ENCODE assay signal across 17 cellular contexts in the genomic region with DNA sequence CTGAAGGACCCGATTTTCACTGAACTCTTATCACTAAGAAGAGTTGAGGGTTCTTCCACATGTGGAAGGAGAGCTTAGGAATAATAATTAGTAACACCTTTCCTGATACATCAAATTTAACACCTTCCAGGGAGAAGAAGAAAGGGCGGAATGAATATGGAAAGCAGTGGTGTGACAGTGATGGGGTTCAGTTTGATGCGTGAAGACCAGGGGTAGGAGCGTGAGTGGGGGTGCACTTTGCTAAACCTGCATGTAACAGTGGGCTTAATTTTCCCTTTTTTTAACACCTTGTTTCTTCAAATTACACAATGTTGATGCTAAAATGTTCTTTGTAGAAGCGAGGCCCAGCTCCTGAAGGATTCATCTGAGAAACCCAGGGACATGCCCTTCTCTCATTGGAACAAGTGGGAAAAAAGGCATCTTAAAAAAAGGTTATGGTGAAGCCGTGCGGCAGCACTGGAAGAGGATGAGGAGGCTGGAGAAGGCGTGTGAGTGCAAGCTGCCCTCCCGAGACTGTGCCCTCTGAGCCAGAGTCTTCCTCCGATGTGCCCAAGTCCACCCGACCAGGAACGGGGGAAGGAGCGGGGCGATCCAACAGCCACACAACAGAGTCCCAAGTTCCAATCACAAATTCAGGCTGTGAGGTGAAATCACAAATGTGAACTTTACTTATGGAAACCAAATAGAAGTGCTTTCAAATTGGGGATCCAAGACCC.
DNase-seq lines count a peak whose midpoint lies in the region; ATAC-seq and TF ChIP-seq lines count a peak whose summit lies in the region.
"Had no signal": no experiment of that assay in that cellular context is flagged by ENCODE, and none has a peak within 500 bp of the region (broad histone marks: within the 10 kb centered on the region; RNA-seq: fewer than 3 reads in every experiment).

No MANE protein-coding gene starts in this region.

- no peaks in the 10 kb centered on the region for H3K27me3 Mint-ChIP-seq in stimulated activated naive CD8-positive, alpha-beta T cell treated with anti-CD3 and anti-CD28 coated beads, Interleukin-15, Interleukin-2, amounts not matched to agents 100 ng/mL and 50 ng/mL, for 24 hours
- H3K27me3 Mint-ChIP-seq in stimulated activated naive CD8-positive, alpha-beta T cell treated with anti-CD3 and anti-CD28 coated beads, Interleukin-15, amount 100 ng/mL, for 72 hours: no peaks in the 10 kb centered on the region
- H3K27me3 Mint-ChIP-seq in activated T-helper 1 cell treated with anti-CD3 and anti-CD28 coated beads, Interleukin-12 subunit alpha, Interleukin-12 subunit beta, Interleukin-2, Interleukin-4 antibody, amounts not matched to agents 30 ng/mL and 10 ng/mL and 1 ng/mL, durations not matched to agents 14 hours and 24 hours and 36 hours (ENCODE audit: insufficient read depth): no peaks in the 10 kb centered on the region
- peaks cover 2% of the 10 kb centered on the region for H3K27me3 Mint-ChIP-seq in neural crest cell (ENCODE audit: low read depth)
- H3K27me3 Mint-ChIP-seq: brain had no signal

- peaks cover 11% of the 10 kb centered on the region for H3K36me3 Mint-ChIP-seq in stimulated activated naive CD8-positive, alpha-beta T cell treated with anti-CD3 and anti-CD28 coated beads, Interleukin-15, Interleukin-2, amounts not matched to agents 100 ng/mL and 50 ng/mL, for 24 hours (ENCODE audit: low read depth)
- peaks cover 22% of the 10 kb centered on the region for H3K36me3 Mint-ChIP-seq in activated T-helper 1 cell treated with anti-CD3 and anti-CD28 coated beads, Interleukin-12 subunit alpha, Interleukin-12 subunit beta, Interleukin-2, Interleukin-4 antibody, amounts not matched to agents 30 ng/mL and 10 ng/mL and 1 ng/mL, durations not matched to agents 14 hours and 24 hours and 36 hours (ENCODE audit: low read depth)
- no peaks in the 10 kb centered on the region for H3K36me3 Mint-ChIP-seq in neural crest cell (ENCODE audit: low read depth)
- H3K36me3 Mint-ChIP-seq: brain had no signal

- no peak for ATAC-seq in stimulated activated naive CD8-positive, alpha-beta T cell treated with anti-CD3 and anti-CD28 coated beads, Interleukin-15, amount 100 ng/mL, for 72 hours
- ATAC-seq in GM21825 (IDR thresholded peaks at IDR 0.05; ENCODE audit: unreplicated experiment): no peak

- peaks cover 47% of the 10 kb centered on the region for H3K4me1 Mint-ChIP-seq in stimulated activated naive CD8-positive, alpha-beta T cell treated with anti-CD3 and anti-CD28 coated beads, Interleukin-15, Interleukin-2, amounts not matched to agents 100 ng/mL and 50 ng/mL, for 24 hours (ENCODE audit: low read depth)
- H3K4me1 Mint-ChIP-seq in stimulated activated naive CD8-positive, alpha-beta T cell treated with anti-CD3 and anti-CD28 coated beads, Interleukin-15, amount 100 ng/mL, for 72 hours: peaks cover 50% of the 10 kb centered on the region
- peaks cover 56% of the 10 kb centered on the region for H3K4me1 Mint-ChIP-seq in activated T-helper 1 cell treated with anti-CD3 and anti-CD28 coated beads, Interleukin-12 subunit alpha, Interleukin-12 subunit beta, Interleukin-2, Interleukin-4 antibody, amounts not matched to agents 30 ng/mL and 10 ng/mL and 1 ng/mL, durations not matched to agents 14 hours and 24 hours and 36 hours (ENCODE audit: low read depth)
- peaks cover 45% of the 10 kb centered on the region for H3K4me1 Mint-ChIP-seq in neural crest cell

- no peaks in the 10 kb centered on the region for H3K9me3 Mint-ChIP-seq in stimulated activated naive CD8-positive, alpha-beta T cell treated with anti-CD3 and anti-CD28 coated beads, Interleukin-15, Interleukin-2, amounts not matched to agents 100 ng/mL and 50 ng/mL, for 24 hours
- no peaks in the 10 kb centered on the region for H3K9me3 Mint-ChIP-seq in stimulated activated naive CD8-positive, alpha-beta T cell treated with anti-CD3 and anti-CD28 coated beads, Interleukin-15, amount 100 ng/mL, for 72 hours
- H3K9me3 Mint-ChIP-seq in activated T-helper 1 cell treated with anti-CD3 and anti-CD28 coated beads, Interleukin-12 subunit alpha, Interleukin-12 subunit beta, Interleukin-2, Interleukin-4 antibody, amounts not matched to agents 30 ng/mL and 10 ng/mL and 1 ng/mL, durations not matched to agents 14 hours and 24 hours and 36 hours: no peaks in the 10 kb centered on the region
- H3K9me3 Mint-ChIP-seq in neural crest cell: no peaks in the 10 kb centered on the region

- H3K4me1 ChIP-seq in vagina: peaks cover 47% of the 10 kb centered on the region
- peaks cover 4 to 37% of the 10 kb centered on the region in 2 donors for H3K4me1 ChIP-seq in adrenal gland (replicated peaks in 1 of 2)

- intact Hi-C loops in activated T-helper 1 cell treated with anti-CD3 and anti-CD28 coated beads, Interleukin-12 subunit alpha, Interleukin-12 subunit beta, Interleukin-2, Interleukin-4 antibody, amounts not matched to agents 30 ng/mL and 10 ng/mL and 1 ng/mL, durations not matched to agents 14 hours and 24 hours and 36 hours (cut with micrococcal nuclease): no loop called here
- intact Hi-C loops in vagina (cut with DNase I): no loop called here
- intact Hi-C loops in adrenal gland (cut with DNase I): no loop called here

- 80 to 92% (median 88%) methylated on average over 14 of the region's 14 CpGs for WGBS in adrenal gland, 4 donors

- no peaks in the 10 kb centered on the region for H3K27me3 ChIP-seq in vagina
- no peaks in the 10 kb centered on the region for H3K27me3 ChIP-seq in adrenal gland

- no peak overlapping the region for H3K4me3 ChIP-seq in vagina
- no peak overlapping the region for H3K4me3 ChIP-seq in adrenal gland

- peak overlapping the region; percentile 55 for H3K27ac Mint-ChIP-seq in stimulated activated naive CD8-positive, alpha-beta T cell treated with anti-CD3 and anti-CD28 coated beads, Interleukin-15, Interleukin-2, amounts not matched to agents 100 ng/mL and 50 ng/mL, for 24 hours
- H3K27ac Mint-ChIP-seq in stimulated activated naive CD8-positive, alpha-beta T cell treated with anti-CD3 and anti-CD28 coated beads, Interleukin-15, amount 100 ng/mL, for 72 hours: peak overlapping the region in 1 of 2 donors; percentile 64
- H3K27ac Mint-ChIP-seq in activated T-helper 1 cell treated with anti-CD3 and anti-CD28 coated beads, Interleukin-12 subunit alpha, Interleukin-12 subunit beta, Interleukin-2, Interleukin-4 antibody, amounts not matched to agents 30 ng/mL and 10 ng/mL and 1 ng/mL, durations not matched to agents 14 hours and 24 hours and 36 hours: peak overlapping the region; percentile 75
- peak overlapping the region; percentile 0 for H3K27ac Mint-ChIP-seq in neural crest cell (ENCODE audit: unreplicated experiment)
- H3K27ac Mint-ChIP-seq: brain had no signal

- no peak for TF ChIP-seq CTCF in neural crest cell (conservative IDR thresholded peaks at IDR 0.05)
- TF ChIP-seq CTCF in vagina (IDR thresholded peaks at IDR 0.05): no peak
- TF ChIP-seq CTCF in adrenal gland (IDR thresholded peaks at IDR 0.05): no peak

- H3K36me3 ChIP-seq in vagina (no peaks in the 10 kb centered on the region), adrenal gland (replicated peaks in 1 of 2) (peaks cover 0 to 5% of the 10 kb centered on the region in 2 donors)

- DNase-seq in stimulated activated naive CD8-positive, alpha-beta T cell treated with anti-CD3 and anti-CD28 coated beads, Interleukin-15, amount 100 ng/mL, for 72 hours: no peak
- DNase-seq in activated T-helper 1 cell treated with anti-CD3 and anti-CD28 coated beads, Interleukin-12 subunit alpha, Interleukin-12 subunit beta, Interleukin-2, Interleukin-4 antibody, amounts not matched to agents 30 ng/mL and 10 ng/mL and 1 ng/mL, durations not matched to agents 14 hours and 24 hours and 36 hours (ENCODE audit: low spot score): no peak
- DNase-seq in neural crest cell (ENCODE audit: low read depth, low spot score) (no peak), vagina (ENCODE audit: extremely low spot score in 2 of 2) (no peak), adrenal gland (no peak), occipital lobe (lab: John Stamatoyannopoulos, UW) (no peak)
- DNase-seq: activated CD4-positive, CD25-positive, alpha-beta regulatory T cell treated with anti-CD3 and anti-CD28 coated beads, Interleukin-2, amount 50 U/mL, for 72 hours; DMS79 treated with DMSO at 0.1 percent for 48 hours; effector CD8-positive, alpha-beta T cell; GOT3; NCI-H2081 treated with DMSO at 0.1 percent for 48 hours; NCI-H748 treated with DMSO at 0.1 percent for 48 hours; stimulated activated CD4-positive, alpha-beta T cell treated with anti-CD3 and anti-CD28 coated beads, Interleukin-2, amount 100 ng/mL, for 24 hours; stimulated activated CD8-positive, alpha-beta memory T cell treated with anti-CD3 and anti-CD28 coated beads, Interleukin-4, amount 100 ng/mL, for 48 hours had no signal

- no peak overlapping the region for H3K4me3 Mint-ChIP-seq in stimulated activated naive CD8-positive, alpha-beta T cell treated with anti-CD3 and anti-CD28 coated beads, Interleukin-15, Interleukin-2, amounts not matched to agents 100 ng/mL and 50 ng/mL, for 24 hours
- no peak overlapping the region for H3K4me3 Mint-ChIP-seq in stimulated activated naive CD8-positive, alpha-beta T cell treated with anti-CD3 and anti-CD28 coated beads, Interleukin-15, amount 100 ng/mL, for 72 hours
- H3K4me3 Mint-ChIP-seq in activated T-helper 1 cell treated with anti-CD3 and anti-CD28 coated beads, Interleukin-12 subunit alpha, Interleukin-12 subunit beta, Interleukin-2, Interleukin-4 antibody, amounts not matched to agents 30 ng/mL and 10 ng/mL and 1 ng/mL, durations not matched to agents 14 hours and 24 hours and 36 hours: no peak overlapping the region
- H3K4me3 Mint-ChIP-seq in neural crest cell: no peak overlapping the region
- H3K4me3 Mint-ChIP-seq: brain had no signal

- H3K27ac ChIP-seq in vagina (peak overlapping the region; percentile 63), adrenal gland (peak overlapping the region in 1 of 5 donors; percentile 96)

- no peak for TF ChIP-seq POLR2A in vagina (IDR thresholded peaks at IDR 0.05)
- no peak for TF ChIP-seq POLR2A in adrenal gland (IDR thresholded peaks at IDR 0.05)

- H3K9me3 ChIP-seq in vagina: no peaks in the 10 kb centered on the region
- no peaks in the 10 kb centered on the region for H3K9me3 ChIP-seq in adrenal gland (replicated peaks in 1 of 3)
